In the genomic region with DNA sequence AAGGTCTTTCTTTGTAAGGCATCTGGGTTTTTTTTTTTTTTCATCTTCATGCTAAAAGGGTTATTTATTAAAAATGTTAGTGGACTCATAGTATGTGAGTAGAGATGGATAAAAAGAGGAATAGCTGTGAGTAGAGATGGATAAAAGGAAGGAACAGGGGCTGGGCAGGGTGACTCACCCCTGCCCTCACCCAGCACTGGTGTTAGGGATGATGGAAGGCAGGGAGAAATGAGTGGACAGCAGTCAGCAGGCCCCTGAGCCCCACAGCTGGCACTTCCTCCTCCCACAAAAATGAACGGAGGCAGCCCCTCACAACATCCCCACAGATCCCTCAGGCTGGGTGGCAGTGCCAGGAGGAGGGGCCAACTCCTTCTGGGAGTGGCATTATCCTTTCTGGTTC, we compare ENCODE assay signal across 13 cellular contexts. TPM values are rescaled to one million over a fixed set of nuclear protein-coding genes. Genes with fewer than 3 reads are reported as not detected.
"Had no signal": no experiment of that assay in that cellular context is flagged by ENCODE, and none has a peak within 500 bp of the region (broad histone marks: within the 10 kb centered on the region; RNA-seq: fewer than 3 reads in every experiment).

No MANE protein-coding gene starts in this region.

- H3K27me3 Mint-ChIP-seq: stimulated activated naive CD8-positive, alpha-beta T cell treated with anti-CD3 and anti-CD28 coated beads, Interleukin-15, amount 100 ng/mL, for 72 hours had no signal

- DNase-seq: activated naive CD4-positive, alpha-beta T cell treated with anti-CD3 and anti-CD28 coated beads, Interleukin-2, amount 10 ng/mL, durations not matched to agents 7 days and 5 days; colonic mucosa; hypothalamus; ovary; right lobe of liver; stimulated activated naive CD8-positive, alpha-beta T cell treated with anti-CD3 and anti-CD28 coated beads, Interleukin-15, amount 100 ng/mL, for 72 hours had no signal

- H3K27ac Mint-ChIP-seq: activated naive CD4-positive, alpha-beta T cell treated with anti-CD3 and anti-CD28 coated beads, Interleukin-2, amount 10 ng/mL, durations not matched to agents 7 days and 5 days; natural killer cell treated with Interleukin-12 subunit alpha and Interleukin-12 subunit beta and Interleukin-15 and Interleukin-18, amount 100 ng/mL, for 72 hours had no signal

- H3K9me3 Mint-ChIP-seq: activated naive CD4-positive, alpha-beta T cell treated with anti-CD3 and anti-CD28 coated beads, Interleukin-2, amount 10 ng/mL, durations not matched to agents 7 days and 5 days; natural killer cell treated with Interleukin-12 subunit alpha and Interleukin-12 subunit beta and Interleukin-15 and Interleukin-18, amount 100 ng/mL, for 72 hours; stimulated activated naive CD8-positive, alpha-beta T cell treated with anti-CD3 and anti-CD28 coated beads, Interleukin-15, amount 100 ng/mL, for 72 hours had no signal

- H3K4me1 Mint-ChIP-seq: activated naive CD4-positive, alpha-beta T cell treated with anti-CD3 and anti-CD28 coated beads, Interleukin-2, amount 10 ng/mL, durations not matched to agents 7 days and 5 days; stimulated activated naive CD8-positive, alpha-beta T cell treated with anti-CD3 and anti-CD28 coated beads, Interleukin-15, amount 100 ng/mL, for 72 hours had no signal

- ATAC-seq: natural killer cell treated with Interleukin-12 subunit alpha and Interleukin-12 subunit beta and Interleukin-15 and Interleukin-18, amount 100 ng/mL, for 72 hours; stimulated activated naive CD8-positive, alpha-beta T cell treated with anti-CD3 and anti-CD28 coated beads, Interleukin-15, amount 100 ng/mL, for 72 hours had no signal

- H3K36me3 Mint-ChIP-seq: activated naive CD4-positive, alpha-beta T cell treated with anti-CD3 and anti-CD28 coated beads, Interleukin-2, amount 10 ng/mL, durations not matched to agents 7 days and 5 days; natural killer cell treated with Interleukin-12 subunit alpha and Interleukin-12 subunit beta and Interleukin-15 and Interleukin-18, amount 100 ng/mL, for 72 hours had no signal

- FAIRE-seq: urothelium cell line had no signal

- H3K4me3 Mint-ChIP-seq: activated naive CD4-positive, alpha-beta T cell treated with anti-CD3 and anti-CD28 coated beads, Interleukin-2, amount 10 ng/mL, durations not matched to agents 7 days and 5 days; natural killer cell treated with Interleukin-12 subunit alpha and Interleukin-12 subunit beta and Interleukin-15 and Interleukin-18, amount 100 ng/mL, for 72 hours; stimulated activated naive CD8-positive, alpha-beta T cell treated with anti-CD3 and anti-CD28 coated beads, Interleukin-15, amount 100 ng/mL, for 72 hours had no signal

RNA-seq across cellular contexts. Expression of gene ANTXRL, which starts 39.3 kb away (rescaled TPM):
- total RNA-seq: colonic mucosa; esophagus muscularis mucosa; kidney epithelial cell; liver; mesenteric fat pad; natural killer cell treated with Interleukin-12 subunit alpha and Interleukin-12 subunit beta and Interleukin-15 and Interleukin-18, amount 100 ng/mL, for 72 hours; pulmonary artery endothelial cell; right lobe of liver had no signal

RNA-seq across cellular contexts. Expression of gene ANXA8L1, which starts 49.5 kb away (rescaled TPM):
- total RNA-seq: colonic mucosa; mesenteric fat pad; natural killer cell treated with Interleukin-12 subunit alpha and Interleukin-12 subunit beta and Interleukin-15 and Interleukin-18, amount 100 ng/mL, for 72 hours; pulmonary artery endothelial cell had no signal
